Comparison of ENCODE assay signal across 11 cellular contexts in the genomic region with DNA sequence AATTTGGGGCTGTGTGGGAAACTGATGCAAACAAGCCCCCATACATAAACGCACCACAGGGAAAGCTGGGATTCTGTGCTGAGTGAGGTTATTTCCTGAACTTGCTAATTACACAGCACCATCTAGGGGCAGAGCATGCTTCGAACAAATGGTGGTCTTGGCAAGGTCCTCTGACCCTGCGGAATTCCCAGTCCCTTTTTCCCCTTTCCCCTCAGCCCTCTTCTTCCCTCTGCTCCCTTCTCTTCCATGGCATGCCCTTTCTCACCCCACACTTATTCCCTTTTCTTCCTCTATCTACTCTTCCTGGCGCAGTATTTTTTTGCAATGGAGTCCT.
DNase-seq lines count a peak whose midpoint lies in the region; ATAC-seq, FAIRE-seq and TF ChIP-seq lines count a peak whose summit lies in the region.
"Had no signal": no experiment of that assay in that cellular context is flagged by ENCODE, and none has a peak within 500 bp of the region (broad histone marks: within the 10 kb centered on the region; RNA-seq: fewer than 3 reads in every experiment).

No MANE protein-coding gene starts in this region.

- TF ChIP-seq CTCF in Calu3 (IDR thresholded peaks at IDR 0.05; ENCODE audit: unreplicated experiment): peak; percentile 39
- peak in 2 of 3 experiments; percentile 45 to 48; a peak in 4 of 6 replicates for TF ChIP-seq CTCF in K562 (IDR thresholded peaks at IDR 0.05 in 2 of 3, conservative IDR thresholded peaks at IDR 0.05 in 1 of 3; ENCODE audit: insufficient read depth in 2 of 3, low read depth in 1 of 3, low read length in 3 of 3)

- DNase-seq in Calu3 (peak; percentile 14), M059J (ENCODE audit: low read depth) (peak; percentile 48), K562 (ENCODE audit: extremely low read depth in 1 of 4, low spot score in 3 of 4) (peak in 2 of 4 experiments; percentile 15 to 23), left lobe of liver (ENCODE audit: low spot score) (no peak), T-cell (no peak), NCI-H1436 (lab: John Stamatoyannopoulos, UW) (no peak), DMS153 (lab: John Stamatoyannopoulos, UW) (no peak)
- DNase-seq: activated B cell treated with CpG ODN at 0.5 μM for 24 hours had no signal

- no peaks in the 10 kb centered on the region for H3K4me1 ChIP-seq in K562 (replicated peaks in 1 of 2; ENCODE audit: control insufficient read depth in 2 of 2, insufficient read depth in 2 of 2, low read length in 2 of 2)

- no peaks in the 10 kb centered on the region for H3K36me3 Mint-ChIP-seq in Calu3 (ENCODE audit: insufficient read depth, unreplicated experiment)
- H3K36me3 Mint-ChIP-seq in T-cell: no peaks in the 10 kb centered on the region
- H3K36me3 Mint-ChIP-seq: memory B cell had no signal

- H3K36me3 ChIP-seq in K562 (ENCODE audit: control insufficient read depth, insufficient read depth, low read length): no peaks in the 10 kb centered on the region
- H3K36me3 ChIP-seq: tibial nerve had no signal

- H2AFZ ChIP-seq in K562 (ENCODE audit: low read depth, low read length): no peak overlapping the region

- ATAC-seq in K562: peak; percentile 79
- peak; percentile 38 for ATAC-seq in left lobe of liver
- ATAC-seq in T-cell (replicated peaks in 1 of 4): no peak
- ATAC-seq in GM21786 (IDR thresholded peaks at IDR 0.05; ENCODE audit: unreplicated experiment): no peak

- H4K20me1 ChIP-seq in K562 (replicated peaks; ENCODE audit: control insufficient read depth, insufficient read depth, low read length): no peaks in the 10 kb centered on the region

- TF ChIP-seq POLR2A in K562 (conservative IDR thresholded peaks at IDR 0.05): no peak

- H3K4me2 ChIP-seq in K562 (ENCODE audit: insufficient read depth, low read length): no peak overlapping the region

- no peak overlapping the region for H3K4me3 ChIP-seq in K562
- H3K4me3 ChIP-seq: tibial nerve had no signal

- H3K27me3 ChIP-seq in K562 (ENCODE audit: control insufficient read depth in 2 of 2, insufficient read depth in 2 of 2, low read length in 2 of 2): 0 out of 5 replicates have a peak, but pooled peaks cover 0 to 3% of the 10 kb centered on the region in 2 experiments
- H3K27me3 ChIP-seq: tibial nerve had no signal

- H3K9me1 ChIP-seq in K562 (ENCODE audit: control insufficient read depth, insufficient read depth, low read length): no peaks in the 10 kb centered on the region

- BruUV-seq in Calu3 (replicated peaks; lab: Mats Ljungman, UMichigan): no TSS peak
- no TSS peak for BruUV-seq in K562 (replicated peaks; lab: Mats Ljungman, UMichigan)

- H3K9me3 ChIP-seq in K562 (replicated peaks; ENCODE audit: control insufficient read depth, insufficient read depth, low read depth, low read length): no peaks in the 10 kb centered on the region

- no peak overlapping the region for H3K9ac ChIP-seq in K562 (ENCODE audit: insufficient read depth in 1 of 2, low read depth in 2 of 2, low read length in 2 of 2)

- H3K9me3 Mint-ChIP-seq in Calu3 (ENCODE audit: low read depth, unreplicated experiment) (no peaks in the 10 kb centered on the region), T-cell (no peaks in the 10 kb centered on the region)
- H3K9me3 Mint-ChIP-seq: activated B cell treated with CpG ODN at 0.5 μM for 24 hours had no signal

- H3K27ac Mint-ChIP-seq in Calu3 (ENCODE audit: unreplicated experiment): no peak overlapping the region
- no peak overlapping the region for H3K27ac Mint-ChIP-seq in T-cell
- H3K27ac Mint-ChIP-seq: activated B cell treated with CpG ODN at 0.5 μM for 24 hours, memory B cell had no signal

- FAIRE-seq in K562 (lab: Jason Lieb, UNC): peak; percentile 73

- POLR2A ChIA-PET in K562 (lab: Yijun Ruan, JAX): no interaction called here
- POLR2A ChIA-PET in T-cell (lab: Charles Lee): no interaction called here

- TF ChIP-seq RAD21 in K562 (CRISPR knock-in tag; conservative IDR thresholded peaks at IDR 0.05 in 1 of 2, IDR thresholded peaks at IDR 0.05 in 1 of 2): peak in 1 of 2 experiments; percentile 42; a peak in 1 of 4 replicates

- in situ Hi-C loops in K562 (cut with MboI): no loop called here

- no peak for TF ChIP-seq EP300 in K562 (IDR thresholded peaks at IDR 0.05; ENCODE audit: low read length)

- intact Hi-C loops in Calu3 (cut with micrococcal nuclease; ENCODE audit: unreplicated experiment) (loop anchor here (1.0 kb wide), 1 partner anchor 37 kb away; no protein-coding TSS in a partner anchor), K562 (cut with micrococcal nuclease) (no loop called here)

- H3K79me2 ChIP-seq in K562 (ENCODE audit: control insufficient read depth, insufficient read depth, low read length): no peaks in the 10 kb centered on the region

- 0% methylated on average over 4 of the region's 4 CpGs for WGBS in K562 (ENCODE audit: insufficient coverage, low coverage, missing lambda C conversion rate)

- H3K4me3 Mint-ChIP-seq in Calu3 (ENCODE audit: low read depth, unreplicated experiment): no peak overlapping the region
- H3K4me3 Mint-ChIP-seq in T-cell: no peak overlapping the region
- H3K4me3 Mint-ChIP-seq: activated B cell treated with CpG ODN at 0.5 μM for 24 hours, memory B cell had no signal

- CTCF ChIA-PET in Calu3 (lab: Charles Lee) (no interaction called here), K562 (lab: Yijun Ruan, JAX; ENCODE audit: low intra/inter-chr PET ratio) (no interaction called here), T-cell (lab: Charles Lee) (no interaction called here)

- H3K27me3 Mint-ChIP-seq in Calu3 (ENCODE audit: unreplicated experiment) (no peaks in the 10 kb centered on the region), T-cell (peaks cover 10% of the 10 kb centered on the region in 2 donors)

- H3K27ac ChIP-seq in K562 (ENCODE audit: extremely low read depth, low read depth, low read length): no peak overlapping the region
- H3K27ac ChIP-seq: tibial nerve had no signal

- H3K4me1 Mint-ChIP-seq in Calu3 (ENCODE audit: low read depth, unreplicated experiment) (no peaks in the 10 kb centered on the region), T-cell (no peaks in the 10 kb centered on the region)
- H3K4me1 Mint-ChIP-seq: activated B cell treated with CpG ODN at 0.5 μM for 24 hours, memory B cell had no signal

TF ChIP-seq in K562, 482 proteins besides CTCF, POLR2A, EP300 and RAD21:
- TF ChIP-seq NEUROD1 (IDR thresholded peaks at IDR 0.05; ENCODE audit: borderline replicate concordance, low read depth, low read length, partially characterized antibody) (no peak), NFIX (CRISPR knock-in tag; IDR thresholded peaks at IDR 0.05; ENCODE audit: low read depth) (no peak), HMGN3 (IDR thresholded peaks at IDR 0.05; ENCODE audit: borderline replicate concordance, extremely low read depth, insufficient read length, low read depth, low read length) (no peak), DEAF1 (CRISPR knock-in tag; IDR thresholded peaks at IDR 0.05) (no peak), ZNF316 (IDR thresholded peaks at IDR 0.05) (0 out of 2 replicates have a peak, but pooled peaks have one; percentile 6)
- TF ChIP-seq, protein P1, sequence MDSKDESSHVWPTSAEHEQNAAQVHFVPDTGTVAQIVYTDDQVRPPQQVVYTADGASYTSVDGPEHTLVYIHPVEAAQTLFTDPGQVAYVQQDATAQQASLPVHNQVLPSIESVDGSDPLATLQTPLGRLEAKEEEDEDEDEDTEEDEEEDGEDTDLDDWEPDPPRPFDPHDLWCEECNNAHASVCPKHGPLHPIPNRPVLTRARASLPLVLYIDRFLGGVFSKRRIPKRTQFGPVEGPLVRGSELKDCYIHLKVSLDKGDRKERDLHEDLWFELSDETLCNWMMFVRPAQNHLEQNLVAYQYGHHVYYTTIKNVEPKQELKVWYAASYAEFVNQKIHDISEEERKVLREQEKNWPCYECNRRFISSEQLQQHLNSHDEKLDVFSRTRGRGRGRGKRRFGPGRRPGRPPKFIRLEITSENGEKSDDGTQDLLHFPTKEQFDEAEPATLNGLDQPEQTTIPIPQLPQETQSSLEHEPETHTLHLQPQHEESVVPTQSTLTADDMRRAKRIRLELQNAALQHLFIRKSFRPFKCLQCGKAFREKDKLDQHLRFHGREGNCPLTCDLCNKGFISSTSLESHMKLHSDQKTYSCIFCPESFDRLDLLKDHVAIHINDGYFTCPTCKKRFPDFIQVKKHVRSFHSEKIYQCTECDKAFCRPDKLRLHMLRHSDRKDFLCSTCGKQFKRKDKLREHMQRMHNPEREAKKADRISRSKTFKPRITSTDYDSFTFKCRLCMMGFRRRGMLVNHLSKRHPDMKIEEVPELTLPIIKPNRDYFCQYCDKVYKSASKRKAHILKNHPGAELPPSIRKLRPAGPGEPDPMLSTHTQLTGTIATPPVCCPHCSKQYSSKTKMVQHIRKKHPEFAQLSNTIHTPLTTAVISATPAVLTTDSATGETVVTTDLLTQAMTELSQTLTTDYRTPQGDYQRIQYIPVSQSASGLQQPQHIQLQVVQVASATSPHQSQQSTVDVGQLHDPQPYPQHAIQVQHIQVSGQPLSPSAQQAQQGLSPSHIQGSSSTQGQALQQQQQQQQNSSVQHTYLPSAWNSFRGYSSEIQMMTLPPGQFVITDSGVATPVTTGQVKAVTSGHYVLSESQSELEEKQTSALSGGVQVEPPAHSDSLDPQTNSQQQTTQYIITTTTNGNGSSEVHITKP (IDR thresholded peaks at IDR 0.05; ENCODE audit: partially characterized antibody): no peak

Comparison
In these comparisons a context has a peak if more than half of its experiments do, and no peak if none do; other contexts are left out.
1. DNase-seq: peak in Calu3 (single experiment) and M059J (single experiment); none in left lobe of liver (single experiment), T-cell (0 of 34), NCI-H1436 (single experiment) and DMS153 (single experiment).
2. ATAC-seq: peak in K562 (single experiment) and left lobe of liver (single experiment); none in T-cell (0 of 4) and GM21786 (single experiment).